ENCODE assay signal across 8 cellular contexts in genomic region chr12:14238224-14238792, GRCh38.
DNase-seq lines count a peak whose midpoint lies in the region; ATAC-seq and TF ChIP-seq lines count a peak whose summit lies in the region.

No MANE protein-coding gene starts in this region.

- no peaks in the 10 kb centered on the region for H3K4me1 ChIP-seq in endocrine pancreas (ENCODE audit: control insufficient read depth, insufficient read depth, low read length)

- intact Hi-C loops in activated CD4-positive, alpha-beta T cell treated with anti-CD3 and anti-CD28 coated beads for 36 hours (cut with DNase I, micrococcal nuclease): loop anchor here (1.0 to 5.0 kb wide), 6 partner anchors 214 to 759 kb away; no protein-coding TSS in a partner anchor

- DNase-seq in NCI-H2107 treated with DMSO at 0.1 percent for 48 hours (lab: John Stamatoyannopoulos, UW; ENCODE audit: unreplicated experiment) (peak; percentile 20), NCI-H2107 (lab: John Stamatoyannopoulos, UW) (no peak), NCI-H774 (lab: John Stamatoyannopoulos, UW) (peak; percentile 6), neural crest cell (ENCODE audit: low read depth, low spot score) (no peak), activated T-cell treated with anti-CD3 and anti-CD28 coated beads for 4 hours (no peak), RWPE1 (ENCODE audit: low spot score) (no peak)
- DNase-seq in activated CD4-positive, alpha-beta T cell treated with anti-CD3 and anti-CD28 coated beads for 36 hours: no peak

- POLR2A ChIA-PET in activated CD4-positive, alpha-beta T cell treated with anti-CD3 and anti-CD28 coated beads for 36 hours (lab: Charles Lee): interaction anchor here (0.5 kb wide), 1 partner anchor 75 kb away, joined by 4 read pairs; no protein-coding TSS in a partner anchor
- POLR2A ChIA-PET in RWPE1 (lab: Yijun Ruan, JAX; ENCODE audit: low non-redundant PET): no interaction called here

- no peaks in the 10 kb centered on the region for H3K36me3 ChIP-seq in endocrine pancreas (ENCODE audit: control insufficient read depth, insufficient read depth, low read length)

- ATAC-seq in activated CD4-positive, alpha-beta T cell treated with anti-CD3 and anti-CD28 coated beads for 36 hours: no peak

- TF ChIP-seq CTCF in neural crest cell (conservative IDR thresholded peaks at IDR 0.05): peak; percentile 94
- no peak; the same call in 1 of the 2 replicates for TF ChIP-seq CTCF in RWPE1 (conservative IDR thresholded peaks at IDR 0.05; ENCODE audit: low read depth)

- no peaks in the 10 kb centered on the region for H3K9me3 ChIP-seq in endocrine pancreas (ENCODE audit: control insufficient read depth, low read length)

- CTCF ChIA-PET in activated CD4-positive, alpha-beta T cell treated with anti-CD3 and anti-CD28 coated beads for 36 hours (lab: Charles Lee): interaction anchor here (0.6 to 4.3 kb wide), 45 partner anchors 9 to 1012 kb away, joined by 3 to 38 read pairs (median 4); partner anchors contain the start of gene ATF7IP
- CTCF ChIA-PET in RWPE1 (lab: Yijun Ruan, JAX): interaction anchor here (0.6 to 2.0 kb wide), 10 partner anchors 13 to 651 kb away, joined by 3 to 12 read pairs (median 3); partner anchors contain the start of gene ATF7IP

- H3K4me3 Mint-ChIP-seq in neural crest cell: no peak overlapping the region
- no peak overlapping the region for H3K4me3 Mint-ChIP-seq in activated CD4-positive, alpha-beta T cell treated with anti-CD3 and anti-CD28 coated beads for 36 hours

- no peaks in the 10 kb centered on the region for H3K9me3 Mint-ChIP-seq in neural crest cell
- H3K9me3 Mint-ChIP-seq in activated CD4-positive, alpha-beta T cell treated with anti-CD3 and anti-CD28 coated beads for 36 hours (ENCODE audit: low read depth): peaks cover 4% of the 10 kb centered on the region

- H3K27me3 Mint-ChIP-seq in neural crest cell (ENCODE audit: low read depth): no peaks in the 10 kb centered on the region
- H3K27me3 Mint-ChIP-seq in activated CD4-positive, alpha-beta T cell treated with anti-CD3 and anti-CD28 coated beads for 36 hours: no peaks in the 10 kb centered on the region

- peak overlapping the region; percentile 31 for H3K4me3 ChIP-seq in endocrine pancreas (ENCODE audit: control insufficient read depth, insufficient read depth, low read length)

- no peak overlapping the region for H3K27ac ChIP-seq in RWPE1

- peaks cover 9% of the 10 kb centered on the region for H3K36me3 Mint-ChIP-seq in neural crest cell (ENCODE audit: low read depth)
- H3K36me3 Mint-ChIP-seq in activated CD4-positive, alpha-beta T cell treated with anti-CD3 and anti-CD28 coated beads for 36 hours (ENCODE audit: low read depth): peaks cover 9% of the 10 kb centered on the region

- peaks cover 20% of the 10 kb centered on the region for H3K4me1 Mint-ChIP-seq in neural crest cell
- H3K4me1 Mint-ChIP-seq in activated CD4-positive, alpha-beta T cell treated with anti-CD3 and anti-CD28 coated beads for 36 hours: peaks cover 20% of the 10 kb centered on the region

- no peak overlapping the region for H3K9ac ChIP-seq in endocrine pancreas (ENCODE audit: control insufficient read depth, insufficient read depth, low read length)

- H3K27ac Mint-ChIP-seq in neural crest cell (ENCODE audit: unreplicated experiment): no peak overlapping the region
- no peak overlapping the region for H3K27ac Mint-ChIP-seq in activated CD4-positive, alpha-beta T cell treated with anti-CD3 and anti-CD28 coated beads for 36 hours

- H3K27me3 ChIP-seq in endocrine pancreas (ENCODE audit: control insufficient read depth, insufficient read depth, low read length): no peaks in the 10 kb centered on the region

Comparison
In these comparisons a context has a peak if more than half of its experiments do, and no peak if none do; other contexts are left out.
1. DNase-seq: peak in NCI-H2107 treated with DMSO at 0.1 percent for 48 hours (single experiment) and NCI-H774 (single experiment); none in NCI-H2107 (single experiment), neural crest cell (single experiment), activated T-cell treated with anti-CD3 and anti-CD28 coated beads for 4 hours (single experiment), activated CD4-positive, alpha-beta T cell treated with anti-CD3 and anti-CD28 coated beads for 36 hours (single experiment) and RWPE1 (single experiment).